16 cellular contexts compared by ENCODE assay signal in genomic region chr3:140166908-140167599, GRCh38.
"Had no signal": no experiment of that assay in that cellular context is flagged by ENCODE, and none has a peak within 500 bp of the region (broad histone marks: within the 10 kb centered on the region; RNA-seq: fewer than 3 reads in every experiment).

No MANE protein-coding gene starts in this region.

- H3K27me3 ChIP-seq: esophagus squamous epithelium had no signal

- H3K9me3 Mint-ChIP-seq: type B pancreatic cell had no signal

- H3K9me3 ChIP-seq: esophagus squamous epithelium, lower lobe of right lung, mucosa of descending colon, suprapubic skin had no signal

- H3K36me3 ChIP-seq: esophagus squamous epithelium, lower lobe of right lung, suprapubic skin had no signal

- ATAC-seq: lower lobe of right lung; mucosa of descending colon; natural killer cell treated with Interleukin-12 subunit alpha and Interleukin-12 subunit beta and Interleukin-15 and Interleukin-18, amount 100 ng/mL, for 72 hours; psoas muscle had no signal

- H3K27ac ChIP-seq: esophagus squamous epithelium, lower lobe of right lung, psoas muscle, suprapubic skin had no signal

- H3K4me3 Mint-ChIP-seq: activated naive CD8-positive, alpha-beta T cell treated with anti-CD3 and anti-CD28 coated beads for 36 hours; natural killer cell treated with Interleukin-12 subunit alpha and Interleukin-12 subunit beta and Interleukin-15 and Interleukin-18, amount 100 ng/mL, for 72 hours; type B pancreatic cell had no signal

- H3K36me3 Mint-ChIP-seq: activated naive CD8-positive, alpha-beta T cell treated with anti-CD3 and anti-CD28 coated beads for 36 hours; natural killer cell treated with Interleukin-12 subunit alpha and Interleukin-12 subunit beta and Interleukin-15 and Interleukin-18, amount 100 ng/mL, for 72 hours; type B pancreatic cell had no signal

- H3K4me1 ChIP-seq: esophagus squamous epithelium, lower lobe of right lung, psoas muscle, suprapubic skin had no signal

- H3K4me3 ChIP-seq: esophagus squamous epithelium, lower lobe of right lung, mucosa of descending colon, psoas muscle, suprapubic skin had no signal

- H3K27me3 Mint-ChIP-seq: type B pancreatic cell had no signal

- H3K4me1 Mint-ChIP-seq: activated naive CD8-positive, alpha-beta T cell treated with anti-CD3 and anti-CD28 coated beads for 36 hours had no signal

- H3K27ac Mint-ChIP-seq: activated naive CD8-positive, alpha-beta T cell treated with anti-CD3 and anti-CD28 coated beads for 36 hours; natural killer cell treated with Interleukin-12 subunit alpha and Interleukin-12 subunit beta and Interleukin-15 and Interleukin-18, amount 100 ng/mL, for 72 hours; type B pancreatic cell had no signal

- DNase-seq: activated CD4-positive, alpha-beta T cell treated with anti-CD3 and anti-CD28 coated beads, Interleukin-2, amount 50 U/mL, for 48 hours; activated CD4-positive, CD25-positive, alpha-beta regulatory T cell treated with anti-CD3 and anti-CD28 coated beads, Interleukin-2, amount 50 U/mL, for 72 hours; activated gamma-delta T cell; activated naive CD8-positive, alpha-beta T cell treated with anti-CD3 and anti-CD28 coated beads for 36 hours; activated T-cell treated with anti-CD3 and anti-CD28 coated beads, Interleukin-2, amount 50 U/mL, for 48 hours; esophagus squamous epithelium; kidney; lower lobe of right lung; mucosa of descending colon; occipital lobe; psoas muscle; stimulated activated CD4-positive, alpha-beta T cell treated with anti-CD3 and anti-CD28 coated beads, Interleukin-2, amount 100 ng/mL, for 48 hours; stimulated activated naive CD4-positive, alpha-beta T cell treated with Interleukin-2 at 50 U/mL for 16 hours had no signal
